ENCODE assay signal across 8 cellular contexts in genomic region chr11:6481012-6481923, GRCh38. TPM values are rescaled to one million over a fixed set of nuclear protein-coding genes. Genes with fewer than 3 reads are reported as not detected.
A peak's percentile ranks its signal among the peaks of the same experiment; 100 is the strongest.
DNase-seq lines count a peak whose midpoint lies in the region; ATAC-seq and TF ChIP-seq lines count a peak whose summit lies in the region.

Gene ARFIP2, minus strand, starts transcription at chr11:6481331. Its CDS starts 910 bp downstream, at chr11:6480421.
A gene with protein sequence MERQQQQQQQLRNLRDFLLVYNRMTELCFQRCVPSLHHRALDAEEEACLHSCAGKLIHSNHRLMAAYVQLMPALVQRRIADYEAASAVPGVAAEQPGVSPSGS (plus strand): TSS chr11:6481501. CDS start chr11:6481517, 16 bp downstream.

- peak; percentile 98 for ATAC-seq in HG02571 (IDR thresholded peaks at IDR 0.05; ENCODE audit: unreplicated experiment)

- H3K9me2 ChIP-seq in SK-N-SH: no peaks in the 10 kb centered on the region

- no peaks in the 10 kb centered on the region for H3K9me3 ChIP-seq in SK-N-SH

- DNase-seq in GM04504 (ENCODE audit: low read depth) (peak; percentile 96), NCI-H1048 (lab: John Stamatoyannopoulos, UW) (peak; percentile 95), SK-N-SH (peak; percentile 96), germinal center (ENCODE audit: low spot score) (peak; percentile 98), non-pigmented ciliary epithelial cell (ENCODE audit: low read depth) (peak; percentile 92), superior temporal gyrus (ENCODE audit: extremely low spot score) (peak; percentile 99)
- DNase-seq in activated naive CD4-positive, alpha-beta T cell treated with anti-CD3 and anti-CD28 coated beads, Interleukin-2, amount 50 U/mL, for 16 hours: peak; percentile 97

- TF ChIP-seq RAD21 in SK-N-SH (IDR thresholded peaks at IDR 0.05; ENCODE audit: low read length): no peak

- peaks cover 43 to 72% of the 10 kb centered on the region in 2 experiments for H3K36me3 ChIP-seq in SK-N-SH (replicated peaks in 1 of 2; ENCODE audit: control insufficient read depth in 1 of 2, insufficient read depth in 2 of 2, low read length in 1 of 2)

- H4K20me1 ChIP-seq in SK-N-SH (ENCODE audit: insufficient read depth): peaks cover 6% of the 10 kb centered on the region; the same call in 1 of the 2 replicates

- peaks cover 6% of the 10 kb centered on the region for H3F3A ChIP-seq in SK-N-SH (replicated peaks; ENCODE audit: insufficient read depth)

- CTCF ChIA-PET in SK-N-SH (lab: Yijun Ruan, JAX): interaction anchor here (1.0 to 2.1 kb wide), 7 partner anchors 17 to 230 kb away, joined by 3 to 8 read pairs (median 4); partner anchors contain the start of gene DNHD1

- H3K4me1 ChIP-seq in SK-N-SH (ENCODE audit: control insufficient read depth in 1 of 2, insufficient read depth in 2 of 2, low read depth in 1 of 2, low read length in 1 of 2): peaks cover 12 to 21% of the 10 kb centered on the region in 2 experiments

- no peaks in the 10 kb centered on the region for H3K27me3 ChIP-seq in SK-N-SH (ENCODE audit: insufficient read depth)

- under 1% methylated on average over 29 of the region's 66 CpGs for WGBS in SK-N-SH (ENCODE audit: low lambda C conversion rate)

- peak within 1 kb of the TSS; percentile 96 for H3K9ac ChIP-seq in SK-N-SH

- H3K27ac ChIP-seq in SK-N-SH (ENCODE audit: low read depth in 2 of 2, low read length in 1 of 2): peak within 1 kb of the TSS; percentile 84 to 85

- H3K4me2 ChIP-seq in SK-N-SH: peak within 1 kb of the TSS; percentile 99

- peak within 1 kb of the TSS; percentile 81; the same call in 1 of the 2 replicates for H2AFZ ChIP-seq in SK-N-SH (ENCODE audit: low read depth)

- H3K79me2 ChIP-seq in SK-N-SH (ENCODE audit: insufficient read depth): peaks cover 71% of the 10 kb centered on the region

- peak within 1 kb of the TSS; percentile 89 to 100 for H3K4me3 ChIP-seq in SK-N-SH (ENCODE audit: low read depth in 2 of 2, low read length in 1 of 2)

- TF ChIP-seq CTCF in SK-N-SH (IDR thresholded peaks at IDR 0.05): no peak

- no peak for TF ChIP-seq EP300 in SK-N-SH (IDR thresholded peaks at IDR 0.05; ENCODE audit: borderline replicate concordance in 1 of 2, low read depth in 1 of 2, low read length in 1 of 2)

- POLR2A ChIA-PET in SK-N-SH (lab: Yijun Ruan, JAX): interaction anchor here (1.1 to 1.6 kb wide), 5 partner anchors 7 to 202 kb away, joined by 3 to 9 read pairs (median 4); partner anchors contain the start of genes DNHD1, MRPL17, TAF10 and TRIM3

TF ChIP-seq in SK-N-SH, 30 proteins besides CTCF, POLR2A, EP300 and RAD21:
- TF ChIP-seq EZH2phosphoT487 (IDR thresholded peaks at IDR 0.05; ENCODE audit: borderline replicate concordance, low read depth) (no peak), GABPA (IDR thresholded peaks at IDR 0.05; ENCODE audit: low read depth) (peak; percentile 96), MEF2A (IDR thresholded peaks at IDR 0.05; ENCODE audit: borderline replicate concordance, low read depth) (no peak), POLR2AphosphoS5 (IDR thresholded peaks at IDR 0.05; ENCODE audit: low read depth, low read length) (peak; percentile 88), SIN3A (IDR thresholded peaks at IDR 0.05; ENCODE audit: borderline replicate concordance, low read depth, low read length) (peak; percentile 89), YY1 (IDR thresholded peaks at IDR 0.05; ENCODE audit: low read depth) (peak; percentile 38; the same call in 1 of the 2 replicates), TCF12 (IDR thresholded peaks at IDR 0.05) (peak; percentile 19; the same call in 1 of the 2 replicates), TEAD4 (IDR thresholded peaks at IDR 0.05; ENCODE audit: borderline replicate concordance, insufficient read depth) (no peak), SMC3 (IDR thresholded peaks at IDR 0.05; ENCODE audit: low read depth, low read length) (no peak), FOXJ3 (CRISPR knock-in tag; IDR thresholded peaks at IDR 0.05) (no peak), MAX (IDR thresholded peaks at IDR 0.05; ENCODE audit: low read depth) (peak; percentile 95), RXRA (IDR thresholded peaks at IDR 0.05; ENCODE audit: borderline replicate concordance, low read depth) (no peak), NRF1 (IDR thresholded peaks at IDR 0.05; ENCODE audit: low read depth, low read length) (peak; percentile 26; the same call in 1 of the 2 replicates), REST (IDR thresholded peaks at IDR 0.05; ENCODE audit: low read depth, low read length) (peak; percentile 36; the same call in 1 of the 2 replicates), NFIC (IDR thresholded peaks at IDR 0.05; ENCODE audit: borderline replicate concordance) (no peak), ELF1 (IDR thresholded peaks at IDR 0.05) (peak; percentile 84), JUND (IDR thresholded peaks at IDR 0.05) (no peak), CHD2 (IDR thresholded peaks at IDR 0.05; ENCODE audit: low read length, partially characterized antibody) (peak; percentile 98), GATA2 (CRISPR knock-in tag; IDR thresholded peaks at IDR 0.05) (no peak), MXI1 (IDR thresholded peaks at IDR 0.05; ENCODE audit: low read depth, low read length) (peak; percentile 95), RFX5 (IDR thresholded peaks at IDR 0.05; ENCODE audit: low read length) (no peak; the same call in 1 of the 2 replicates), TAF1 (IDR thresholded peaks at IDR 0.05; ENCODE audit: borderline replicate concordance, low read depth, low read length) (peak; percentile 80; the same call in 1 of the 2 replicates)
- TF ChIP-seq, protein P1, sequence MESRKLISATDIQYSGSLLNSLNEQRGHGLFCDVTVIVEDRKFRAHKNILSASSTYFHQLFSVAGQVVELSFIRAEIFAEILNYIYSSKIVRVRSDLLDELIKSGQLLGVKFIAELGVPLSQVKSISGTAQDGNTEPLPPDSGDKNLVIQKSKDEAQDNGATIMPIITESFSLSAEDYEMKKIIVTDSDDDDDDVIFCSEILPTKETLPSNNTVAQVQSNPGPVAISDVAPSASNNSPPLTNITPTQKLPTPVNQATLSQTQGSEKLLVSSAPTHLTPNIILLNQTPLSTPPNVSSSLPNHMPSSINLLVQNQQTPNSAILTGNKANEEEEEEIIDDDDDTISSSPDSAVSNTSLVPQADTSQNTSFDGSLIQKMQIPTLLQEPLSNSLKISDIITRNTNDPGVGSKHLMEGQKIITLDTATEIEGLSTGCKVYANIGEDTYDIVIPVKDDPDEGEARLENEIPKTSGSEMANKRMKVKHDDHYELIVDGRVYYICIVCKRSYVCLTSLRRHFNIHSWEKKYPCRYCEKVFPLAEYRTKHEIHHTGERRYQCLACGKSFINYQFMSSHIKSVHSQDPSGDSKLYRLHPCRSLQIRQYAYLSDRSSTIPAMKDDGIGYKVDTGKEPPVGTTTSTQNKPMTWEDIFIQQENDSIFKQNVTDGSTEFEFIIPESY (IDR thresholded peaks at IDR 0.05; ENCODE audit: borderline replicate concordance, low read depth): peak; percentile 95

RNA-seq across cellular contexts. Expression of gene ARFIP2, which starts in this region (rescaled TPM):
- polyA plus RNA-seq in SK-N-SH (2012; rRNA removed): 128 and 162 TPM in 2 replicates
- polyA plus RNA-seq in SK-N-SH (2012; cell fraction: cytosol; rRNA removed): 77.6 and 102 TPM in 2 replicates
- polyA plus RNA-seq in SK-N-SH (2012; cell fraction: nucleus; rRNA removed): 270 and 389 TPM in 2 replicates

RNA-seq across cellular contexts. Expression of the second gene that starts in this region (rescaled TPM):
- polyA plus RNA-seq in SK-N-SH (2012; rRNA removed): 26.2 and 33.1 TPM in 2 replicates
- 27.9 and 29.1 TPM in 2 replicates for polyA plus RNA-seq in SK-N-SH (2012; cell fraction: cytosol; rRNA removed)
- polyA plus RNA-seq in SK-N-SH (2012; cell fraction: nucleus; rRNA removed): 33.7 and 42.6 TPM in 2 replicates

Comparison
In these comparisons a context has a peak if more than half of its experiments do, and no peak if none do; other contexts are left out.
1. Peak in every context shown above with its lines: DNase-seq, ATAC-seq, H3K4me3 ChIP-seq and H3K27ac ChIP-seq.